Comparison of ENCODE assay signal across 28 cellular contexts in genomic region chr11:70707821-70708220, GRCh38.
"Had no signal": no experiment of that assay in that cellular context is flagged by ENCODE, and none has a peak within 500 bp of the region (broad histone marks: within the 10 kb centered on the region; RNA-seq: fewer than 3 reads in every experiment).

No MANE protein-coding gene starts in this region.

- H3K4me3 ChIP-seq: esophagus squamous epithelium, heart right ventricle, lung, pancreas, prostate gland, right atrium auricular region, skin epidermis, suprapubic skin had no signal

- H3K4me1 Mint-ChIP-seq: memory B cell; natural killer cell; stimulated activated naive CD8-positive, alpha-beta T cell treated with anti-CD3 and anti-CD28 coated beads, Interleukin-15, amount 100 ng/mL, for 72 hours had no signal

- FAIRE-seq: endometrium, pancreas had no signal

- H3K9me3 ChIP-seq: esophagus squamous epithelium, heart right ventricle, neutrophil, pancreas, prostate gland, right atrium auricular region, suprapubic skin had no signal

- H3K27me3 ChIP-seq: pancreas, right atrium auricular region had no signal

- H3K4me3 Mint-ChIP-seq: effector memory CD8-positive, alpha-beta T cell; immature natural killer cell; memory B cell; natural killer cell; stimulated activated naive CD8-positive, alpha-beta T cell treated with anti-CD3 and anti-CD28 coated beads, Interleukin-15, amount 100 ng/mL, for 72 hours had no signal

- H3K36me3 ChIP-seq: esophagus squamous epithelium, heart right ventricle, neutrophil, pancreas, prostate gland, right atrium auricular region, suprapubic skin had no signal

- H3K4me1 ChIP-seq: pancreas, prostate gland, right atrium auricular region had no signal

- DNase-seq: cortex of kidney; effector memory CD8-positive, alpha-beta T cell; erythroblast; esophagus squamous epithelium; foreskin melanocyte; glutamatergic neuron; heart right ventricle; hypothalamus; immature natural killer cell; islet precursor cell; left ventricle myocardium superior; natural killer cell; pancreas; stimulated activated CD4-positive, alpha-beta T cell treated with anti-CD3 and anti-CD28 coated beads, Interleukin-12 subunit alpha, Interleukin-12 subunit beta, amount 100 ng/mL, for 4 hours; stimulated activated CD4-positive, alpha-beta T cell treated with anti-CD3 and anti-CD28 coated beads, Interleukin-1b, Interleukin-23, amount 100 ng/mL, for 48 hours; stimulated activated CD4-positive, alpha-beta T cell treated with anti-CD3 and anti-CD28 coated beads, Interleukin-4, amount 100 ng/mL, for 1 hour; stimulated activated CD8-positive, alpha-beta memory T cell treated with anti-CD3 and anti-CD28 coated beads, Interleukin-4, amount 100 ng/mL, for 48 hours; stimulated activated naive CD4-positive, alpha-beta T cell; stimulated activated naive CD8-positive, alpha-beta T cell treated with anti-CD3 and anti-CD28 coated beads, Interleukin-15, amount 100 ng/mL, for 72 hours; trophoblast cell had no signal

- H3K36me3 Mint-ChIP-seq: immature natural killer cell, memory B cell, natural killer cell had no signal

- H3K27ac Mint-ChIP-seq: effector memory CD8-positive, alpha-beta T cell; immature natural killer cell; memory B cell; natural killer cell had no signal

- ATAC-seq: effector memory CD8-positive, alpha-beta T cell; heart right ventricle; left ventricle myocardium superior; natural killer cell; pancreas; stimulated activated naive CD8-positive, alpha-beta T cell treated with anti-CD3 and anti-CD28 coated beads, Interleukin-15, amount 100 ng/mL, for 72 hours had no signal

- H3K27ac ChIP-seq: esophagus squamous epithelium, heart right ventricle, neutrophil, pancreas, prostate gland, right atrium auricular region, skin epidermis, suprapubic skin had no signal

- H3K9me3 Mint-ChIP-seq: immature natural killer cell, memory B cell, natural killer cell had no signal
